7 cellular contexts compared by ENCODE assay signal in genomic region chr7:50339990-50340500, GRCh38. TPM values are rescaled to one million over a fixed set of nuclear protein-coding genes. Genes with fewer than 3 reads are reported as not detected.
DNase-seq lines count a peak whose midpoint lies in the region; ATAC-seq and TF ChIP-seq lines count a peak whose summit lies in the region.

No MANE protein-coding gene starts in this region.

- no peak for DNase-seq in EL
- DNase-seq in mammary epithelial cell: no peak
- no peak for DNase-seq in GM10266 (ENCODE audit: extremely low spot score)

- intact Hi-C loops in mammary epithelial cell (cut with micrococcal nuclease): no loop called here

- H3K4me3 ChIP-seq in neutrophil (ENCODE audit: low read depth in 1 of 2, low read length in 1 of 2) (peak overlapping the region in 1 of 2 experiments; percentile 16), mammary epithelial cell (replicated peaks in 1 of 3; ENCODE audit: insufficient read depth in 1 of 3, low read depth in 2 of 3, low read length in 3 of 3) (no peak overlapping the region)

- no TSS peak for BruUV-seq in mammary epithelial cell (replicated peaks; lab: Mats Ljungman, UMichigan)

- H4K20me1 ChIP-seq in mammary epithelial cell (ENCODE audit: insufficient read depth, low read length): no peaks in the 10 kb centered on the region

- WGBS in mammary epithelial cell (ENCODE audit: low coverage, missing lambda C conversion rate): 83% methylated on average over 7 of the region's 7 CpGs

- H3K4me2 ChIP-seq in mammary epithelial cell (ENCODE audit: insufficient read depth, low read depth, low read length): no peak overlapping the region

- H3K4me1 ChIP-seq in neutrophil (ENCODE audit: control insufficient read depth in 1 of 2, insufficient read depth in 1 of 2, low read depth in 1 of 2, low read length in 1 of 2) (peaks cover 90 to 100% of the 10 kb centered on the region in 2 experiments), mammary epithelial cell (ENCODE audit: insufficient read depth, low read length) (no peaks in the 10 kb centered on the region)

- TF ChIP-seq CTCF in neutrophil (IDR thresholded peaks at IDR 0.05): no peak
- TF ChIP-seq CTCF in mammary epithelial cell (conservative IDR thresholded peaks at IDR 0.05 in 1 of 2, IDR thresholded peaks at IDR 0.05 in 1 of 2; ENCODE audit: extremely low read depth in 1 of 2, insufficient read depth in 1 of 2, low read depth in 1 of 2, low read length in 2 of 2): no peak
- TF ChIP-seq CTCF in GM10266 (IDR thresholded peaks at IDR 0.05; ENCODE audit: control insufficient read depth, insufficient read depth, low read depth, missing control alignments): no peak

- H3K27me3 ChIP-seq in neutrophil: no peaks in the 10 kb centered on the region
- H3K27me3 ChIP-seq in mammary epithelial cell (ENCODE audit: insufficient read depth, low read length): peaks cover 4% of the 10 kb centered on the region

- H3K36me3 ChIP-seq in neutrophil (peaks cover 18% of the 10 kb centered on the region), mammary epithelial cell (ENCODE audit: insufficient read depth, low read length) (no peaks in the 10 kb centered on the region)

- H3K9me3 ChIP-seq in neutrophil (no peaks in the 10 kb centered on the region), mammary epithelial cell (replicated peaks; ENCODE audit: insufficient read depth, low read length) (no peaks in the 10 kb centered on the region)

- no peak overlapping the region for H2AFZ ChIP-seq in mammary epithelial cell (ENCODE audit: low read depth, low read length)

- no peaks in the 10 kb centered on the region for H3K79me2 ChIP-seq in mammary epithelial cell (ENCODE audit: insufficient read depth, low read length)

- no peak overlapping the region for H3K9ac ChIP-seq in mammary epithelial cell (ENCODE audit: insufficient read depth, low read length)

- ATAC-seq in GM18909 (IDR thresholded peaks at IDR 0.05; ENCODE audit: poor library complexity, unreplicated experiment) (peak; percentile 32), HG03342 (IDR thresholded peaks at IDR 0.05; ENCODE audit: unreplicated experiment) (peak; percentile 37)
- ATAC-seq in activated CD4-positive, CD25-positive, alpha-beta regulatory T cell treated with anti-CD3 and anti-CD28 coated beads, Interleukin-2, amount 50 U/mL, for 24 hours: peak; percentile 17 to 27

- dilution Hi-C loops in mammary epithelial cell (cut with HindIII; ENCODE audit: low sequenced_read_pairs): no loop called here

- CTCF ChIA-PET in mammary epithelial cell (lab: Charles Lee; ENCODE audit: low non-redundant PET): no interaction called here

- in situ Hi-C loops in mammary epithelial cell (cut with MboI; ENCODE audit: low sequenced_read_pairs in 2 of 2): no loop called here

- H3K27ac ChIP-seq in neutrophil (peak overlapping the region; percentile 87), mammary epithelial cell (ENCODE audit: insufficient read depth, low read depth, low read length) (no peak overlapping the region)

RNA-seq across cellular contexts. Expression of gene IKZF1, which starts 35.5 kb away (rescaled TPM):
- total RNA-seq in mammary epithelial cell: not detected
- polyA plus RNA-seq in mammary epithelial cell: 0.01 TPM
- not detected for polyA minus RNA-seq in mammary epithelial cell
